In the genomic region with DNA sequence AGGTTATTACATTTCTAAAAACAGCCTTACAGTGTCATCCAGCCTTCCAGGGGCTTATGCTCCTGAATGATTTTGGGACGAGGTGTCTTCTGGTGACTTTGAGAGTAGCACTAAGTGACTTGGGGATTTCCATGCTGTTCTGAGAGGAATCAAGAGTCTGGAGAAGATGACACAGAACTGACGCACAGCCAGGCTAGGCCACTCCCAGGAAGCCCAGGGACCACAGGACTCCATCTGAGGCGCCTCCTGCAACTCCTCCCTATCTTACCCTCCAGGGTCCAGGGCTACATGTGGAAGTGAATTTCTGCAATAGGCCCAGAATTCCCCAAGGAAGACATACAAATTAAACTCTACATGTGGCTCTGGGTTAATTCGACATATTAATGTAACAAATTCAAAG, we compare ENCODE assay signal across 10 cellular contexts.
DNase-seq lines count a peak whose midpoint lies in the region; ATAC-seq and TF ChIP-seq lines count a peak whose summit lies in the region.
"Had no signal": no experiment of that assay in that cellular context is flagged by ENCODE, and none has a peak within 500 bp of the region (broad histone marks: within the 10 kb centered on the region; RNA-seq: fewer than 3 reads in every experiment).

No MANE protein-coding gene starts in this region.

- H3K27ac Mint-ChIP-seq in CD4-positive, alpha-beta T cell: no peak overlapping the region
- peak overlapping the region; percentile 73 for H3K27ac Mint-ChIP-seq in activated T-helper 17 cell treated with anti-CD3 and anti-CD28 coated beads, Interleukin-2, amount 50 U/mL, for 72 hours
- peak overlapping the region in 1 of 2 donors; percentile 22 for H3K27ac Mint-ChIP-seq in natural killer cell

- peak; percentile 97 for ATAC-seq in CD4-positive, alpha-beta T cell (ENCODE audit: poor library complexity)
- peak; percentile 100 for ATAC-seq in activated T-helper 17 cell treated with anti-CD3 and anti-CD28 coated beads, Interleukin-2, amount 50 U/mL, for 72 hours (replicated peaks)
- peak; percentile 63 to 76 (median 75) for ATAC-seq in natural killer cell
- no peak for ATAC-seq in GM19455 (IDR thresholded peaks at IDR 0.05; ENCODE audit: unreplicated experiment)
- ATAC-seq in GM21529 (IDR thresholded peaks at IDR 0.05; ENCODE audit: unreplicated experiment): no peak

- H3K4me3 Mint-ChIP-seq in CD4-positive, alpha-beta T cell: no peak overlapping the region
- no peak overlapping the region for H3K4me3 Mint-ChIP-seq in activated T-helper 17 cell treated with anti-CD3 and anti-CD28 coated beads, Interleukin-2, amount 50 U/mL, for 72 hours
- H3K4me3 Mint-ChIP-seq in natural killer cell: no peak overlapping the region

- H3K27ac ChIP-seq in CD4-positive, alpha-beta T cell (ENCODE audit: low read depth, low read length): no peak overlapping the region
- H3K27ac ChIP-seq: skin epidermis had no signal

- intact Hi-C loops in CD4-positive, alpha-beta T cell (cut with DNase I, micrococcal nuclease): loop anchor here in 1 of 2 experiments (10.0 kb wide), 1 partner anchor 53 kb away; no protein-coding TSS in a partner anchor
- intact Hi-C loops in natural killer cell (cut with micrococcal nuclease): no loop called here

- H3K9me3 ChIP-seq in CD4-positive, alpha-beta T cell (ENCODE audit: control insufficient read depth, low read length): no peaks in the 10 kb centered on the region

- H3K27me3 Mint-ChIP-seq in CD4-positive, alpha-beta T cell: no peaks in the 10 kb centered on the region
- H3K27me3 Mint-ChIP-seq in activated T-helper 17 cell treated with anti-CD3 and anti-CD28 coated beads, Interleukin-2, amount 50 U/mL, for 72 hours: no peaks in the 10 kb centered on the region
- no peaks in the 10 kb centered on the region for H3K27me3 Mint-ChIP-seq in natural killer cell (ENCODE audit: low read depth in 2 of 2)

- peak in 1 of 10 experiments; percentile 26 for DNase-seq in CD4-positive, alpha-beta T cell
- DNase-seq in Kasumi-1 (lab: John Stamatoyannopoulos, UW): peak; percentile 91 to 92
- DNase-seq in natural killer cell: no peak
- no peak for DNase-seq in SK-N-DZ (ENCODE audit: low spot score)
- no peak for DNase-seq in NCI-H82 treated with DMSO at 0.1 percent for 48 hours (lab: John Stamatoyannopoulos, UW; ENCODE audit: unreplicated experiment)
- DNase-seq: activated gamma-delta T cell had no signal

- no peaks in the 10 kb centered on the region for H3K36me3 Mint-ChIP-seq in CD4-positive, alpha-beta T cell (ENCODE audit: low read depth)
- H3K36me3 Mint-ChIP-seq in activated T-helper 17 cell treated with anti-CD3 and anti-CD28 coated beads, Interleukin-2, amount 50 U/mL, for 72 hours (ENCODE audit: low read depth): no peaks in the 10 kb centered on the region
- H3K36me3 Mint-ChIP-seq in natural killer cell: no peaks in the 10 kb centered on the region

- POLR2A ChIA-PET in CD4-positive, alpha-beta T cell (lab: Charles Lee): interaction anchor here (1.0 kb wide), 1 partner anchor 10 kb away, joined by 3 read pairs; no protein-coding TSS in a partner anchor

- H3K27me3 ChIP-seq in CD4-positive, alpha-beta T cell (ENCODE audit: control insufficient read depth, insufficient read depth, low read length): no peaks in the 10 kb centered on the region

- no peaks in the 10 kb centered on the region for H3K9me3 Mint-ChIP-seq in CD4-positive, alpha-beta T cell
- peaks cover 7% of the 10 kb centered on the region for H3K9me3 Mint-ChIP-seq in activated T-helper 17 cell treated with anti-CD3 and anti-CD28 coated beads, Interleukin-2, amount 50 U/mL, for 72 hours
- no peaks in the 10 kb centered on the region for H3K9me3 Mint-ChIP-seq in natural killer cell

- H3K4me1 Mint-ChIP-seq in CD4-positive, alpha-beta T cell (ENCODE audit: low read depth): peaks cover 6% of the 10 kb centered on the region
- H3K4me1 Mint-ChIP-seq in activated T-helper 17 cell treated with anti-CD3 and anti-CD28 coated beads, Interleukin-2, amount 50 U/mL, for 72 hours: peaks cover 5% of the 10 kb centered on the region
- peaks cover 9 to 16% of the 10 kb centered on the region in 2 donors for H3K4me1 Mint-ChIP-seq in natural killer cell

- no peak for TF ChIP-seq CTCF in CD4-positive, alpha-beta T cell (IDR thresholded peaks at IDR 0.05)
- no peak for TF ChIP-seq CTCF in natural killer cell (IDR thresholded peaks at IDR 0.05)

- CTCF ChIA-PET in CD4-positive, alpha-beta T cell (lab: Charles Lee): interaction anchor here (1.7 kb wide), 1 partner anchor 18 kb away, joined by 4 read pairs; no protein-coding TSS in a partner anchor

Comparison
In these comparisons a context has a peak if more than half of its experiments do, and no peak if none do; other contexts are left out.
1. ATAC-seq: peak in CD4-positive, alpha-beta T cell (single experiment), activated T-helper 17 cell treated with anti-CD3 and anti-CD28 coated beads, Interleukin-2, amount 50 U/mL, for 72 hours (single experiment) and natural killer cell (3 of 3); none in GM19455 (single experiment) and GM21529 (single experiment).
2. DNase-seq: peak in Kasumi-1 (2 of 2); none in natural killer cell (single experiment), SK-N-DZ (single experiment) and NCI-H82 treated with DMSO at 0.1 percent for 48 hours (single experiment).